Comparison of ENCODE assay signal across 8 cellular contexts in the genomic region with DNA sequence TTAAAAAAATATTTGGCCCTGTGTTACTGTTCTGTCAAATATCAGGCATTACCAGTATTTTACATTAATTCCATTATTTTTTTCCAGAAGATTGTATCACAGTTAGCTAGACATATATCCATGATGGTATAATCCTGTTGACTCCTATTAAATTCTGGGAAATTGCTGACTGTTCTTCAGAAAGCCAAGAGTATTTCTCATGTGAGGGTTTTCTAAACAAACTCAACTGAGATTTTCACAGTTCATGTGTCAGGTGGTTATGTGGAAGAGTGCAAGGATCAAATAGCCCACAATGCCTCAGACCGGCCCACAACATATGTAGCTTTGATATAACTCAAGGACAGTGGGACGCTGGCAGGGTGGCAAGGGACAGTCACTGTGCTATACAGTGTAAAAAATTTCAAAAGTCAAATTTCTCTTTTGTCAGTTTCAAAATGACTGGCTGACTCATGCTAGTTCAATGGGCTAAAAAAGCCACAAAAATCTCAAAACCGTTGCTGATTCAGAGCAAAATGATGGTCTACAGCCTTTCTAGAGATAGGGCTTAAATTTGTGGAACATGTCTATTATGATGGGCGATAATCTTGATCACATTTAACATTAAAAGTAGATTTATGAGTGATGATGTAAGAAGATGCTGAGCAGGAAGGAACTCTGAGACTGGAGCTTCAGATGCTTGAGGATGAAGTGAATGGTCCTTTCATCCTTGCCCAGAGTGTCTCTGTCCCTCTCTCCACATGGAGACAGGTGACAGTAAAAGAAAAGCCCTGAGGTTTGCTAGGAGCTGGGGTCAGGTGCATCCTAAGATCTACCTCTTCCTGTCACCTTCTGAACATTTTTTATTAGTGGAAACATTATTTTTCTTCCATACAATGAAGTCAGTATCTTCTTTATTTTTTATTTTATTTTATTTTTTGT.
A peak's percentile ranks its signal among the peaks of the same experiment; 100 is the strongest.
DNase-seq lines count a peak whose midpoint lies in the region; ATAC-seq and TF ChIP-seq lines count a peak whose summit lies in the region.

No MANE protein-coding gene starts in this region.

- no peak overlapping the region for H3K4me3 ChIP-seq in fibroblast of mammary gland (ENCODE audit: control insufficient read depth, low read depth, low read length)
- H3K4me3 ChIP-seq in sigmoid colon: no peak overlapping the region
- H3K4me3 ChIP-seq in mesendoderm (ENCODE audit: low read length): no peak overlapping the region

- H2BK15ac ChIP-seq in mesendoderm (replicated peaks; ENCODE audit: low read depth): no peak overlapping the region

- intact Hi-C loops in sigmoid colon (cut with DNase I): no loop called here

- DNase-seq in EL (peak; percentile 95), fibroblast of mammary gland (ENCODE audit: low read depth) (peak; percentile 87), 8988T (no peak), sigmoid colon (no peak), mesendoderm (no peak)
- DNase-seq in stimulated activated naive CD4-positive, alpha-beta T cell treated with Interleukin-2 at 50 U/mL for 16 hours (lab: John Stamatoyannopoulos, UW): no peak

- H3K56ac ChIP-seq in mesendoderm (ENCODE audit: low read length): no peak overlapping the region

- H2BK120ac ChIP-seq in mesendoderm (ENCODE audit: low read depth, low read length): no peak overlapping the region

- H3K9me3 ChIP-seq in sigmoid colon: no peaks in the 10 kb centered on the region

- H4K5ac ChIP-seq in mesendoderm (ENCODE audit: low read length): no peak overlapping the region

- no peaks in the 10 kb centered on the region for H3K27me3 ChIP-seq in sigmoid colon
- H3K27me3 ChIP-seq in mesendoderm (ENCODE audit: insufficient read depth, low read length, poor library complexity): no peaks in the 10 kb centered on the region

- H3K79me1 ChIP-seq in mesendoderm (ENCODE audit: low read length): no peaks in the 10 kb centered on the region

- H2BK5ac ChIP-seq in mesendoderm (ENCODE audit: low read length): no peak overlapping the region

- H3K27ac ChIP-seq in sigmoid colon (no peak overlapping the region), mesendoderm (ENCODE audit: low read depth, low read length) (no peak overlapping the region)

- H3K4me2 ChIP-seq in mesendoderm (ENCODE audit: low read length): no peak overlapping the region

- H3K18ac ChIP-seq in mesendoderm (ENCODE audit: low read length): no peak overlapping the region

- no peak overlapping the region for H3K9ac ChIP-seq in mesendoderm (ENCODE audit: low read length)

- TF ChIP-seq EP300 in sigmoid colon (IDR thresholded peaks at IDR 0.05): no peak

- ATAC-seq in GM21526 (IDR thresholded peaks at IDR 0.05; ENCODE audit: low FRiP score, unreplicated experiment): peak; percentile 87
- ATAC-seq in HG03575 (IDR thresholded peaks at IDR 0.05; ENCODE audit: extremely low read depth, insufficient number of reproducible peaks, low FRiP score, unreplicated experiment): peak; percentile 86

- no peaks in the 10 kb centered on the region for H3K79me2 ChIP-seq in mesendoderm (ENCODE audit: control insufficient read depth, insufficient read depth, low read length)

- H3K4me1 ChIP-seq in sigmoid colon (no peaks in the 10 kb centered on the region), mesendoderm (ENCODE audit: control insufficient read depth, low read depth, low read length) (peaks cover 3% of the 10 kb centered on the region)

- H2AK5ac ChIP-seq in mesendoderm (ENCODE audit: low read length): no peak overlapping the region

- H3K4ac ChIP-seq in mesendoderm (ENCODE audit: low read depth, low read length): no peak overlapping the region

- TF ChIP-seq POLR2A in sigmoid colon (IDR thresholded peaks at IDR 0.05): no peak

- WGBS in sigmoid colon, 2 donors: 54 to 58% methylated on average over 4 of the region's 4 CpGs
- WGBS in mesendoderm (ENCODE audit: extremely low coverage, insufficient coverage, low lambda C conversion rate): no CpG with 5 or more reads among the region's 4 CpGs

- H3K23ac ChIP-seq in mesendoderm (ENCODE audit: low read length): no peak overlapping the region

- H4K8ac ChIP-seq in mesendoderm (ENCODE audit: low read depth, low read length): no peak overlapping the region

- no peaks in the 10 kb centered on the region for H3K36me3 ChIP-seq in sigmoid colon
- H3K36me3 ChIP-seq in mesendoderm (ENCODE audit: control insufficient read depth, insufficient read depth, low read length): no peaks in the 10 kb centered on the region

- TF ChIP-seq CTCF in fibroblast of mammary gland (conservative IDR thresholded peaks at IDR 0.05; ENCODE audit: control insufficient read depth, insufficient read depth, low read depth, low read length): no peak
- TF ChIP-seq CTCF in sigmoid colon (IDR thresholded peaks at IDR 0.05): no peak

Comparison
In these comparisons a context has a peak if more than half of its experiments do, and no peak if none do; other contexts are left out.
1. DNase-seq: peak in EL (single experiment) and fibroblast of mammary gland (single experiment); none in 8988T (single experiment), stimulated activated naive CD4-positive, alpha-beta T cell treated with Interleukin-2 at 50 U/mL for 16 hours (single experiment), sigmoid colon (single experiment) and mesendoderm (single experiment).